Comparison of ENCODE assay signal across 11 cellular contexts in the genomic region with DNA sequence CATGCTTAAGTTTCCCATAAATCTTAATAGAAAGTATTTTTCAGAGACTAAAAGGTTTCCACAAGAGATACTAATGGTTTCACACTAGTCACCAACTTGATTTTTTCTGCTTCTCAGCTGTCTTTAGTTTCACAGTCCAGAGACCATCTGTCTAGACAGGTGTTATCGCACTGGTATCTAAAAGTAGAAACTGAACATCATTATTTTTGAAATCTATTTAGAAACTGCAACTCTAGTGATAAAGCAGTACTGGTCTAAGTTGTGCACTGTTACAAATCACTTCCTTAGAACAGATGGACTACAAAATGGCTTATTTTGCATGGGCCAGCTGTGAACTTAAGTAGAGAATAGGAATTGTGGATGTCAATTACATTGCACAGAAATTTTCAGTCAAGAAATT.
A peak's percentile ranks its signal among the peaks of the same experiment; 100 is the strongest.
DNase-seq lines count a peak whose midpoint lies in the region; ATAC-seq and TF ChIP-seq lines count a peak whose summit lies in the region.
"Had no signal": no experiment of that assay in that cellular context is flagged by ENCODE, and none has a peak within 500 bp of the region (broad histone marks: within the 10 kb centered on the region; RNA-seq: fewer than 3 reads in every experiment).

No MANE protein-coding gene starts in this region.

- H3K4me3 ChIP-seq in smooth muscle cell (no peak overlapping the region), coronary artery (no peak overlapping the region)

- no peaks in the 10 kb centered on the region for H3K36me3 ChIP-seq in smooth muscle cell (ENCODE audit: low read depth)

- DNase-seq in smooth muscle cell (lab: John Stamatoyannopoulos, UW; ENCODE audit: unreplicated experiment): no peak
- DNase-seq in NCI-H2227 (lab: John Stamatoyannopoulos, UW; ENCODE audit: unreplicated experiment): no peak
- no peak for DNase-seq in NCI-H187 (lab: John Stamatoyannopoulos, UW)
- DNase-seq in coronary artery (ENCODE audit: low spot score): no peak
- DNase-seq: activated CD4-positive, alpha-beta T cell treated with anti-CD3 and anti-CD28 coated beads, Interleukin-2, amount 10 ng/mL, durations not matched to agents 24 days and 14 days; activated naive CD8-positive, alpha-beta T cell treated with anti-CD3 and anti-CD28 coated beads, Interleukin-2, amount 10 ng/mL, durations not matched to agents 7 days and 5 days; NCI-H1092 had no signal

- no peaks in the 10 kb centered on the region for H3F3A ChIP-seq in smooth muscle cell (ENCODE audit: low read depth)

- H3K79me2 ChIP-seq in smooth muscle cell (ENCODE audit: low read depth): no peaks in the 10 kb centered on the region

- H3K4me1 ChIP-seq in smooth muscle cell (ENCODE audit: low read depth): no peaks in the 10 kb centered on the region

- WGBS in smooth muscle cell (ENCODE audit: low lambda C conversion rate): 100% methylated on average over 1 of the region's 1 CpG

- H3K9me3 ChIP-seq in smooth muscle cell (replicated peaks; ENCODE audit: low read depth): no peaks in the 10 kb centered on the region

- ATAC-seq in GM19324 (IDR thresholded peaks at IDR 0.05; ENCODE audit: low FRiP score, unreplicated experiment): peak; percentile 97
- peak; percentile 86 for ATAC-seq in HG02759 (IDR thresholded peaks at IDR 0.05; ENCODE audit: unreplicated experiment)
- peak; percentile 97 for ATAC-seq in HG03520 (IDR thresholded peaks at IDR 0.05; ENCODE audit: unreplicated experiment)
- ATAC-seq: HCT116 had no signal

- H2AFZ ChIP-seq in smooth muscle cell (ENCODE audit: low read depth): peak overlapping the region; percentile 49

- H3K27me3 ChIP-seq in smooth muscle cell (ENCODE audit: low read depth): no peaks in the 10 kb centered on the region

- H3K27ac ChIP-seq in smooth muscle cell (ENCODE audit: low read depth) (no peak overlapping the region), coronary artery (no peak overlapping the region)

- H3K9ac ChIP-seq in smooth muscle cell (ENCODE audit: low read depth): no peak overlapping the region

- no peak for TF ChIP-seq CTCF in smooth muscle cell (IDR thresholded peaks at IDR 0.05; ENCODE audit: borderline replicate concordance, insufficient read depth, poor library complexity, severe bottlenecking)
- no peak for TF ChIP-seq CTCF in coronary artery (IDR thresholded peaks at IDR 0.05)

- H4K20me1 ChIP-seq in smooth muscle cell (ENCODE audit: low read depth): no peaks in the 10 kb centered on the region

- no peak overlapping the region for H3K4me2 ChIP-seq in smooth muscle cell
